Comparison of ENCODE assay signal across 1 cellular context in the genomic region with DNA sequence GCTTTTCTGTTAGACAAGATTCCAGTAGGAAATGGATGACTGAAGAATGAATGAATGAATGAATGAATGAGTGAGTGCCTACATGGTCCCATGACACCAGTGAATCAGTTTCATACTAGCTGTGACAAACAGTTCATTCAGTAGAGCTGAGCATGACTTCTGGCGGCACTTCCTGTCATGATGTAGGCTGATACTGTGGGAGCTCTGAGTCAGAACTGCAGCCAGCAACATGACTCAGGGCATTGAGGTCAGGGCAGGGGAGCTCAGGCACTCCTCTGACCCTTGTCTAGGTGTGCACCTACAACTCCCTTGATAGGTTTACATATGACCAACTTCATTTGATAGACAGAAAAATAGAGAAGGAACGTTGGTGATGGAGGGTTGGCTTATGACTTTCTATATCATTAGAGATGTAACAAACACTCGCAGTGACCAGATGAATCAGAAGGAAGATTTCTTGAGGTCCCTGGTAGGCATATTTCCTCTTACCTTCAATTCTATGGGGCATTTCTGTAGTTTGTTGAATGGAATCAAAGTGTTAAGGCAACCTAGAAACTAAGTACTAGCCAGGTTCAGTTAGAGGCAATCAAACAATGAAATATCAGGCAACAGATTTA.
TF ChIP-seq lines count a peak whose summit lies in the region.

No MANE protein-coding gene starts in this region.

TF ChIP-seq in HepG2, 621 proteins besides CTCF, POLR2A, EP300 and RAD21 (continued from another document and continues in another):
- TF ChIP-seq ZNF160 (CRISPR knock-in tag; IDR thresholded peaks at IDR 0.05) (no peak), HHEX (CRISPR knock-in tag; IDR thresholded peaks at IDR 0.05) (no peak), ZNF224 (CRISPR knock-in tag; IDR thresholded peaks at IDR 0.05) (no peak), ZNF772 (CRISPR knock-in tag; IDR thresholded peaks at IDR 0.05) (no peak), ZSCAN31 (CRISPR knock-in tag; IDR thresholded peaks at IDR 0.05; ENCODE audit: low read depth) (no peak), ZFP36 (IDR thresholded peaks at IDR 0.05; ENCODE audit: borderline replicate concordance, low read depth, low read length, partially characterized antibody) (no peak), ZNF878 (CRISPR knock-in tag; IDR thresholded peaks at IDR 0.05) (no peak), ADNP (CRISPR knock-in tag; IDR thresholded peaks at IDR 0.05) (no peak; the same call in 1 of the 2 replicates), HDAC2 (CRISPR knock-in tag; IDR thresholded peaks at IDR 0.05) (peak; percentile 72; the same call in 1 of the 2 replicates), ETV5 (CRISPR knock-in tag; IDR thresholded peaks at IDR 0.05; ENCODE audit: borderline replicate concordance) (peak; percentile 97), MAFG (CRISPR knock-in tag; IDR thresholded peaks at IDR 0.05) (peak; percentile 21; the same call in 1 of the 2 replicates), ZNF747 (CRISPR knock-in tag; IDR thresholded peaks at IDR 0.05; ENCODE audit: borderline replicate concordance) (no peak), MYNN (CRISPR knock-in tag; IDR thresholded peaks at IDR 0.05; ENCODE audit: low read depth) (no peak), RFXANK (CRISPR knock-in tag; IDR thresholded peaks at IDR 0.05) (no peak), ZNF138 (CRISPR knock-in tag; IDR thresholded peaks at IDR 0.05; ENCODE audit: low read depth) (no peak), SP140L (CRISPR knock-in tag; IDR thresholded peaks at IDR 0.05; ENCODE audit: borderline replicate concordance) (no peak), TSC22D2 (CRISPR knock-in tag; IDR thresholded peaks at IDR 0.05; ENCODE audit: borderline replicate concordance) (no peak), JUNB (CRISPR knock-in tag; IDR thresholded peaks at IDR 0.05; ENCODE audit: borderline replicate concordance) (no peak), STAG1 (CRISPR knock-in tag; IDR thresholded peaks at IDR 0.05) (peak; percentile 13; the same call in 1 of the 2 replicates), SRSF9 (IDR thresholded peaks at IDR 0.05; ENCODE audit: borderline replicate concordance, insufficient read depth, low read depth, low read length, poor library complexity, severe bottlenecking) (no peak), KLF9 (CRISPR knock-in tag; IDR thresholded peaks at IDR 0.05; ENCODE audit: low read depth) (no peak), GTF2F1 (IDR thresholded peaks at IDR 0.05; ENCODE audit: low read length) (no peak), CREB1 (IDR thresholded peaks at IDR 0.05) (peak; percentile 73), CREB1 (CRISPR knock-in tag; IDR thresholded peaks at IDR 0.05) (no peak), ZNF432 (CRISPR knock-in tag; IDR thresholded peaks at IDR 0.05; ENCODE audit: borderline replicate concordance) (no peak), PCBP1 (IDR thresholded peaks at IDR 0.05; ENCODE audit: borderline replicate concordance, low read depth, low read length) (no peak), NONO (IDR thresholded peaks at IDR 0.05) (no peak), NONO (CRISPR knock-in tag; conservative IDR thresholded peaks at IDR 0.05) (no peak), ZNF776 (CRISPR knock-in tag; IDR thresholded peaks at IDR 0.05) (no peak), YY1 (IDR thresholded peaks at IDR 0.05; ENCODE audit: insufficient read depth, insufficient replicate concordance, low read depth, low read length) (no peak), ZNF343 (CRISPR knock-in tag; IDR thresholded peaks at IDR 0.05) (no peak), ZNF282 (IDR thresholded peaks at IDR 0.05; ENCODE audit: partially characterized antibody) (no peak), ZNF792 (CRISPR knock-in tag; IDR thresholded peaks at IDR 0.05) (peak; percentile 99), ZNF660 (CRISPR knock-in tag; IDR thresholded peaks at IDR 0.05; ENCODE audit: borderline replicate concordance, low read depth) (no peak), HDAC1 (CRISPR knock-in tag; IDR thresholded peaks at IDR 0.05) (no peak), ZIK1 (CRISPR knock-in tag; IDR thresholded peaks at IDR 0.05; ENCODE audit: borderline replicate concordance, low read depth) (no peak), KDM2A (CRISPR knock-in tag; IDR thresholded peaks at IDR 0.05; ENCODE audit: borderline replicate concordance, low read depth) (peak; percentile 79), RNF2 (conservative IDR thresholded peaks at IDR 0.05; ENCODE audit: low read depth) (no peak), PREB (CRISPR knock-in tag; IDR thresholded peaks at IDR 0.05) (no peak), HNF4A (CRISPR knock-in tag; IDR thresholded peaks at IDR 0.05) (no peak), ZBTB38 (CRISPR knock-in tag; IDR thresholded peaks at IDR 0.05) (0 out of 2 replicates have a peak, but pooled peaks have one; percentile 41), RNF219 (CRISPR knock-in tag; IDR thresholded peaks at IDR 0.05) (no peak), CERS6 (CRISPR knock-in tag; IDR thresholded peaks at IDR 0.05) (no peak), SUZ12 (IDR thresholded peaks at IDR 0.05; ENCODE audit: low read depth, low read length) (no peak), ZNF639 (CRISPR knock-in tag; conservative IDR thresholded peaks at IDR 0.05) (peak; percentile 30; the same call in 1 of the 2 replicates), ZNF335 (CRISPR knock-in tag; IDR thresholded peaks at IDR 0.05) (no peak), HNRNPL (IDR thresholded peaks at IDR 0.05; ENCODE audit: low read depth, low read length) (no peak), NFIC (IDR thresholded peaks at IDR 0.05; ENCODE audit: low read length) (no peak), MTERF4 (CRISPR knock-in tag; IDR thresholded peaks at IDR 0.05) (no peak), ZNF124 (CRISPR knock-in tag; IDR thresholded peaks at IDR 0.05) (no peak), ZNF644 (CRISPR knock-in tag; IDR thresholded peaks at IDR 0.05; ENCODE audit: low read depth) (peak; percentile 72), TBL1XR1 (IDR thresholded peaks at IDR 0.05; ENCODE audit: borderline replicate concordance, low read length, partially characterized antibody) (peak; percentile 8), ATAD3A (CRISPR knock-in tag; IDR thresholded peaks at IDR 0.05) (no peak), ZNF501 (CRISPR knock-in tag; IDR thresholded peaks at IDR 0.05) (no peak), ZNF543 (CRISPR knock-in tag; IDR thresholded peaks at IDR 0.05) (no peak), KDM4B (CRISPR knock-in tag; IDR thresholded peaks at IDR 0.05) (0 out of 2 replicates have a peak, but pooled peaks have one; percentile 16), RCOR2 (CRISPR knock-in tag; IDR thresholded peaks at IDR 0.05) (peak; percentile 78; the same call in 1 of the 2 replicates), ATF1 (CRISPR knock-in tag; IDR thresholded peaks at IDR 0.05) (no peak), CREM (IDR thresholded peaks at IDR 0.05) (no peak), CREM (CRISPR knock-in tag; IDR thresholded peaks at IDR 0.05) (no peak), DNMT3B (CRISPR knock-in tag; conservative IDR thresholded peaks at IDR 0.05) (peak; percentile 52; the same call in 1 of the 2 replicates), ZNF570 (CRISPR knock-in tag; IDR thresholded peaks at IDR 0.05; ENCODE audit: borderline replicate concordance) (no peak)
- TF ChIP-seq, protein P1, sequence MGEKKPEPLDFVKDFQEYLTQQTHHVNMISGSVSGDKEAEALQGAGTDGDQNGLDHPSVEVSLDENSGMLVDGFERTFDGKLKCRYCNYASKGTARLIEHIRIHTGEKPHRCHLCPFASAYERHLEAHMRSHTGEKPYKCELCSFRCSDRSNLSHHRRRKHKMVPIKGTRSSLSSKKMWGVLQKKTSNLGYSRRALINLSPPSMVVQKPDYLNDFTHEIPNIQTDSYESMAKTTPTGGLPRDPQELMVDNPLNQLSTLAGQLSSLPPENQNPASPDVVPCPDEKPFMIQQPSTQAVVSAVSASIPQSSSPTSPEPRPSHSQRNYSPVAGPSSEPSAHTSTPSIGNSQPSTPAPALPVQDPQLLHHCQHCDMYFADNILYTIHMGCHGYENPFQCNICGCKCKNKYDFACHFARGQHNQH (CRISPR knock-in tag; IDR thresholded peaks at IDR 0.05): peak; percentile 62; the same call in 1 of the 2 replicates
- TF ChIP-seq, protein P2, sequence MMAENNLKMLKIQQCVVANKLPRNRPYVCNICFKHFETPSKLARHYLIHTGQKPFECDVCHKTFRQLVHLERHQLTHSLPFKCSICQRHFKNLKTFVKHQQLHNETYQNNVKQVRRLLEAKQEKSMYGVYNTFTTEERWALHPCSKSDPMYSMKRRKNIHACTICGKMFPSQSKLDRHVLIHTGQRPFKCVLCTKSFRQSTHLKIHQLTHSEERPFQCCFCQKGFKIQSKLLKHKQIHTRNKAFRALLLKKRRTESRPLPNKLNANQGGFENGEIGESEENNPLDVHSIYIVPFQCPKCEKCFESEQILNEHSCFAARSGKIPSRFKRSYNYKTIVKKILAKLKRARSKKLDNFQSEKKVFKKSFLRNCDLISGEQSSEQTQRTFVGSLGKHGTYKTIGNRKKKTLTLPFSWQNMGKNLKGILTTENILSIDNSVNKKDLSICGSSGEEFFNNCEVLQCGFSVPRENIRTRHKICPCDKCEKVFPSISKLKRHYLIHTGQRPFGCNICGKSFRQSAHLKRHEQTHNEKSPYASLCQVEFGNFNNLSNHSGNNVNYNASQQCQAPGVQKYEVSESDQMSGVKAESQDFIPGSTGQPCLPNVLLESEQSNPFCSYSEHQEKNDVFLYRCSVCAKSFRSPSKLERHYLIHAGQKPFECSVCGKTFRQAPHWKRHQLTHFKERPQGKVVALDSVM (CRISPR knock-in tag; IDR thresholded peaks at IDR 0.05): no peak
- TF ChIP-seq, protein P3, sequence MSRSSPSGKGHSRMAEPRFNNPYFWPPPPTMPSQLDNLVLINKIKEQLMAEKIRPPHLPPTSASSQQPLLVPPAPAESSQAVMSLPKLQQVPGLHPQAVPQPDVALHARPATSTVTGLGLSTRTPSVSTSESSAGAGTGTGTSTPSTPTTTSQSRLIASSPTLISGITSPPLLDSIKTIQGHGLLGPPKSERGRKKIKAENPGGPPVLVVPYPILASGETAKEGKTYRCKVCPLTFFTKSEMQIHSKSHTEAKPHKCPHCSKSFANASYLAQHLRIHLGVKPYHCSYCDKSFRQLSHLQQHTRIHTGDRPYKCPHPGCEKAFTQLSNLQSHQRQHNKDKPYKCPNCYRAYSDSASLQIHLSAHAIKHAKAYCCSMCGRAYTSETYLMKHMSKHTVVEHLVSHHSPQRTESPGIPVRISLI (CRISPR knock-in tag; IDR thresholded peaks at IDR 0.05; ENCODE audit: borderline replicate concordance): no peak
- TF ChIP-seq, protein P4, sequence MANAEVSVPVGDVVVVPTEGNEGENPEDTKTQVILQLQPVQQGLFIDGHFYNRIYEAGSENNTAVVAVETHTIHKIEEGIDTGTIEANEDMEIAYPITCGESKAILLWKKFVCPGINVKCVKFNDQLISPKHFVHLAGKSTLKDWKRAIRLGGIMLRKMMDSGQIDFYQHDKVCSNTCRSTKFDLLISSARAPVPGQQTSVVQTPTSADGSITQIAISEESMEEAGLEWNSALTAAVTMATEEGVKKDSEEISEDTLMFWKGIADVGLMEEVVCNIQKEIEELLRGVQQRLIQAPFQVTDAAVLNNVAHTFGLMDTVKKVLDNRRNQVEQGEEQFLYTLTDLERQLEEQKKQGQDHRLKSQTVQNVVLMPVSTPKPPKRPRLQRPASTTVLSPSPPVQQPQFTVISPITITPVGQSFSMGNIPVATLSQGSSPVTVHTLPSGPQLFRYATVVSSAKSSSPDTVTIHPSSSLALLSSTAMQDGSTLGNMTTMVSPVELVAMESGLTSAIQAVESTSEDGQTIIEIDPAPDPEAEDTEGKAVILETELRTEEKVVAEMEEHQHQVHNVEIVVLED (CRISPR knock-in tag; IDR thresholded peaks at IDR 0.05; ENCODE audit: borderline replicate concordance): no peak
